23 cellular contexts compared by ENCODE assay signal in genomic region chr12:84843588-84844144, GRCh38.
A peak's percentile ranks its signal among the peaks of the same experiment; 100 is the strongest.
DNase-seq lines count a peak whose midpoint lies in the region; ATAC-seq and TF ChIP-seq lines count a peak whose summit lies in the region.
"Had no signal": no experiment of that assay in that cellular context is flagged by ENCODE, and none has a peak within 500 bp of the region (broad histone marks: within the 10 kb centered on the region; RNA-seq: fewer than 3 reads in every experiment).

No MANE protein-coding gene starts in this region.

- 77 to 85% (median 83%) methylated on average over 1 of the region's 1 CpG for WGBS in stomach, 5 donors

- H3K36me3 Mint-ChIP-seq in activated naive CD4-positive, alpha-beta T cell treated with anti-CD3 and anti-CD28 coated beads for 36 hours (ENCODE audit: low read depth) = no peaks in the 10 kb centered on the region
- H3K36me3 Mint-ChIP-seq in T-cell = no peaks in the 10 kb centered on the region
- H3K36me3 Mint-ChIP-seq in stimulated activated effector memory CD8-positive, alpha-beta T cell treated with anti-CD3 and anti-CD28 coated beads, Interleukin-12 subunit alpha, Interleukin-12 subunit beta, amount 100 ng/mL, for 72 hours = no peaks in the 10 kb centered on the region
- H3K36me3 Mint-ChIP-seq: CD14-positive monocyte, IgD-negative memory B cell had no signal

- H3K27me3 ChIP-seq in stomach = no peaks in the 10 kb centered on the region
- H3K27me3 ChIP-seq: BE2C had no signal

- no peak for TF ChIP-seq CTCF in stomach (IDR thresholded peaks at IDR 0.05)

- intact Hi-C loops in activated naive CD4-positive, alpha-beta T cell treated with anti-CD3 and anti-CD28 coated beads for 36 hours (cut with micrococcal nuclease) = loop anchor here (2.0 to 5.0 kb wide), 2 partner anchors 341 to 1017 kb away; no protein-coding TSS in a partner anchor
- intact Hi-C loops in stomach (cut with DNase I; ENCODE audit: low total_unique reads) = no loop called here

- H3K4me1 Mint-ChIP-seq in activated naive CD4-positive, alpha-beta T cell treated with anti-CD3 and anti-CD28 coated beads for 36 hours (ENCODE audit: low read depth) = peaks cover 14% of the 10 kb centered on the region
- peaks cover 7 to 10% (median 8%) of the 10 kb centered on the region in 3 donors for H3K4me1 Mint-ChIP-seq in T-cell
- no peaks in the 10 kb centered on the region for H3K4me1 Mint-ChIP-seq in stimulated activated effector memory CD8-positive, alpha-beta T cell treated with anti-CD3 and anti-CD28 coated beads, Interleukin-12 subunit alpha, Interleukin-12 subunit beta, amount 100 ng/mL, for 72 hours
- H3K4me1 Mint-ChIP-seq: CD14-positive monocyte, IgD-negative memory B cell had no signal

- no peaks in the 10 kb centered on the region for H3K4me1 ChIP-seq in stomach
- H3K4me1 ChIP-seq: BE2C had no signal

- H3K27ac ChIP-seq in stomach = no peak overlapping the region
- H3K27ac ChIP-seq: 22Rv1, HL-60 had no signal

- POLR2A ChIA-PET in T-cell (lab: Charles Lee) = no interaction called here

- H3K27me3 Mint-ChIP-seq in activated naive CD4-positive, alpha-beta T cell treated with anti-CD3 and anti-CD28 coated beads for 36 hours (ENCODE audit: low read depth) = peaks cover 3% of the 10 kb centered on the region
- H3K27me3 Mint-ChIP-seq in T-cell = no peaks in the 10 kb centered on the region
- H3K27me3 Mint-ChIP-seq: IgD-negative memory B cell had no signal

- no peak for TF ChIP-seq EP300 in stomach (IDR thresholded peaks at IDR 0.05)

- no peaks in the 10 kb centered on the region for H3K36me3 ChIP-seq in stomach
- H3K36me3 ChIP-seq: BE2C had no signal

- H3K4me3 Mint-ChIP-seq in activated naive CD4-positive, alpha-beta T cell treated with anti-CD3 and anti-CD28 coated beads for 36 hours = no peak overlapping the region
- H3K4me3 Mint-ChIP-seq in T-cell = no peak overlapping the region
- no peak overlapping the region for H3K4me3 Mint-ChIP-seq in stimulated activated effector memory CD8-positive, alpha-beta T cell treated with anti-CD3 and anti-CD28 coated beads, Interleukin-12 subunit alpha, Interleukin-12 subunit beta, amount 100 ng/mL, for 72 hours
- H3K4me3 Mint-ChIP-seq: CD14-positive monocyte, IgD-negative memory B cell had no signal

- DNase-seq in activated CD4-positive, CD25-positive, alpha-beta regulatory T cell (lab: John Stamatoyannopoulos, UW) = no peak
- peak; percentile 5 for DNase-seq in activated naive CD4-positive, alpha-beta T cell treated with anti-CD3 and anti-CD28 coated beads for 36 hours
- DNase-seq in activated naive CD4-positive, alpha-beta T cell treated with Interleukin-2 at 50 U/mL for 16 hours = no peak
- DNase-seq in T-cell (no peak), stomach (no peak)
- no peak for DNase-seq in stimulated activated effector memory CD8-positive, alpha-beta T cell treated with anti-CD3 and anti-CD28 coated beads, Interleukin-12 subunit alpha, Interleukin-12 subunit beta, amount 100 ng/mL, for 72 hours (ENCODE audit: low spot score in 2 of 2)
- DNase-seq in activated CD4-positive, alpha-beta T cell treated with anti-CD3 and anti-CD28 coated beads for 1 hour = no peak
- DNase-seq: ACHN, BE2C, NCI-H1092, NCI-H1417 treated with DMSO at 0.1 percent for 48 hours, NCI-H1694 treated with DMSO at 0.1 percent for 48 hours, NCI-H2081, NCI-H2227 treated with DMSO at 0.1 percent for 48 hours, NCI-H526 treated with DMSO at 0.1 percent for 48 hours, Right ventricle myocardium superior, RPMI8226 had no signal

- ATAC-seq in activated CD4-positive, CD25-positive, alpha-beta regulatory T cell treated with anti-CD3 and anti-CD28 coated beads, Interleukin-2, amount 50 U/mL, for 24 hours = peak; percentile 35 to 51
- ATAC-seq in T-cell (replicated peaks in 1 of 4) = no peak
- peak; percentile 71 for ATAC-seq in stimulated activated effector memory CD8-positive, alpha-beta T cell treated with anti-CD3 and anti-CD28 coated beads, Interleukin-12 subunit alpha, Interleukin-12 subunit beta, amount 100 ng/mL, for 72 hours
- ATAC-seq: HCT116 had no signal

- no peak for TF ChIP-seq POLR2A in stomach (IDR thresholded peaks at IDR 0.05)

- H3K9me3 ChIP-seq in stomach = no peaks in the 10 kb centered on the region
- H3K9me3 ChIP-seq: BE2C had no signal

- CTCF ChIA-PET in activated naive CD4-positive, alpha-beta T cell treated with anti-CD3 and anti-CD28 coated beads for 36 hours (lab: Charles Lee) = interaction anchor here (0.6 to 0.7 kb wide), 2 partner anchors 930 to 1018 kb away, joined by 3 to 4 read pairs; no protein-coding TSS in a partner anchor
- CTCF ChIA-PET in T-cell (lab: Charles Lee) = interaction anchor here in 1 of 2 donors (0.5 to 1.3 kb wide), 2 partner anchors 31 to 178 kb away, joined by 3 to 4 read pairs; no protein-coding TSS in a partner anchor

- no peak overlapping the region for H3K27ac Mint-ChIP-seq in activated naive CD4-positive, alpha-beta T cell treated with anti-CD3 and anti-CD28 coated beads for 36 hours
- H3K27ac Mint-ChIP-seq in T-cell = peak overlapping the region; percentile 74 to 77
- no peak overlapping the region for H3K27ac Mint-ChIP-seq in stimulated activated effector memory CD8-positive, alpha-beta T cell treated with anti-CD3 and anti-CD28 coated beads, Interleukin-12 subunit alpha, Interleukin-12 subunit beta, amount 100 ng/mL, for 72 hours
- H3K27ac Mint-ChIP-seq: CD14-positive monocyte, IgD-negative memory B cell had no signal

- H3K4me3 ChIP-seq in stomach = no peak overlapping the region

- no peaks in the 10 kb centered on the region for H3K9me3 Mint-ChIP-seq in activated naive CD4-positive, alpha-beta T cell treated with anti-CD3 and anti-CD28 coated beads for 36 hours
- H3K9me3 Mint-ChIP-seq in T-cell = no peaks in the 10 kb centered on the region
- H3K9me3 Mint-ChIP-seq in stimulated activated effector memory CD8-positive, alpha-beta T cell treated with anti-CD3 and anti-CD28 coated beads, Interleukin-12 subunit alpha, Interleukin-12 subunit beta, amount 100 ng/mL, for 72 hours = peaks cover 7% of the 10 kb centered on the region
- H3K9me3 Mint-ChIP-seq: CD14-positive monocyte, IgD-negative memory B cell had no signal

Comparison
In these comparisons a context has a peak if more than half of its experiments do, and no peak if none do; other contexts are left out.
1. ATAC-seq: peak in activated CD4-positive, CD25-positive, alpha-beta regulatory T cell treated with anti-CD3 and anti-CD28 coated beads, Interleukin-2, amount 50 U/mL, for 24 hours (2 of 2) and stimulated activated effector memory CD8-positive, alpha-beta T cell treated with anti-CD3 and anti-CD28 coated beads, Interleukin-12 subunit alpha, Interleukin-12 subunit beta, amount 100 ng/mL, for 72 hours (single experiment); none in T-cell (0 of 4).
2. H3K27ac Mint-ChIP-seq: peak in T-cell (2 of 2); none in activated naive CD4-positive, alpha-beta T cell treated with anti-CD3 and anti-CD28 coated beads for 36 hours (single experiment) and stimulated activated effector memory CD8-positive, alpha-beta T cell treated with anti-CD3 and anti-CD28 coated beads, Interleukin-12 subunit alpha, Interleukin-12 subunit beta, amount 100 ng/mL, for 72 hours (single experiment).